ENCODE assay signal across 1 cellular context in genomic region chr10:59894114-59894513, GRCh38.
TF ChIP-seq lines count a peak whose summit lies in the region.

No MANE protein-coding gene starts in this region.

TF ChIP-seq in SK-N-SH, 30 proteins besides CTCF, POLR2A, EP300 and RAD21 (continued from another document):
- TF ChIP-seq MAX (IDR thresholded peaks at IDR 0.05; ENCODE audit: low read depth) = 0 out of 2 replicates have a peak, but pooled peaks have one; percentile 17
- 0 out of 2 replicates have a peak, but pooled peaks have one; percentile 12 for TF ChIP-seq PBX3 (IDR thresholded peaks at IDR 0.05)
- TF ChIP-seq RXRA (IDR thresholded peaks at IDR 0.05; ENCODE audit: borderline replicate concordance, low read depth) = no peak
